ENCODE assay signal across 1 cellular context in the genomic region with DNA sequence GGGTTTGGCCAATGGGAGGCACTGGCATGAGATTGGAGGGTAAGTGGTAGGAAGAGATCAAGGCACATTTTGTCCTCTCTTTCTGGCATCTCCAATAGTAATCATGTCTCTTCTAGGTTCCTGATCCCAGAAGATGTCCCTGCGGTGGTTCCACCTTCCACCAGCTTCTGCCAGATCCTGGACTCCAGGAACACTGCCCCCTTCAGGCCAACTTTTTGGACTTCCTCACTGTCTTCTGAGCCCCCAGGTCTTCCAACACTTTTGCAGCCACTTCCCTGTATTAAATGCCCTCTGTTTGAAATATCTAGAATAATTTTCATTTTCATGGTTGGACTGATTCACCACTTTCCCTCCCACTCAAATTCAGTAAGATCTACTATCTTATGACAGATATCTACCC.
TF ChIP-seq lines count a peak whose summit lies in the region.

No MANE protein-coding gene starts in this region.

TF ChIP-seq in HepG2, 621 proteins besides CTCF, POLR2A, EP300 and RAD21 (continued from another document):
- TF ChIP-seq, protein P1, sequence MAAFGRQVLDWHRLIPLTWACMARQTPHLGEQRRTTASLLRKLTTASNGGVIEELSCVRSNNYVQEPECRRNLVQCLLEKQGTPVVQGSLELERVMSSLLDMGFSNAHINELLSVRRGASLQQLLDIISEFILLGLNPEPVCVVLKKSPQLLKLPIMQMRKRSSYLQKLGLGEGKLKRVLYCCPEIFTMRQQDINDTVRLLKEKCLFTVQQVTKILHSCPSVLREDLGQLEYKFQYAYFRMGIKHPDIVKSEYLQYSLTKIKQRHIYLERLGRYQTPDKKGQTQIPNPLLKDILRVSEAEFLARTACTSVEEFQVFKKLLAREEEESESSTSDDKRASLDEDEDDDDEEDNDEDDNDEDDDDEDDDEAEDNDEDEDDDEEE (CRISPR knock-in tag; IDR thresholded peaks at IDR 0.05), result no peak
- TF ChIP-seq HCFC1 (IDR thresholded peaks at IDR 0.05; ENCODE audit: low read depth, low read length) (no peak), ZNF780A (CRISPR knock-in tag; IDR thresholded peaks at IDR 0.05) (no peak), ZNF224 (CRISPR knock-in tag; IDR thresholded peaks at IDR 0.05) (no peak)
- TF ChIP-seq, protein P2, sequence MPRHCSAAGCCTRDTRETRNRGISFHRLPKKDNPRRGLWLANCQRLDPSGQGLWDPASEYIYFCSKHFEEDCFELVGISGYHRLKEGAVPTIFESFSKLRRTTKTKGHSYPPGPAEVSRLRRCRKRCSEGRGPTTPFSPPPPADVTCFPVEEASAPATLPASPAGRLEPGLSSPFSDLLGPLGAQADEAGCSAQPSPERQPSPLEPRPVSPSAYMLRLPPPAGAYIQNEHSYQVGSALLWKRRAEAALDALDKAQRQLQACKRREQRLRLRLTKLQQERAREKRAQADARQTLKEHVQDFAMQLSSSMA (CRISPR knock-in tag; IDR thresholded peaks at IDR 0.05), result no peak
